20 cellular contexts compared by ENCODE assay signal in the genomic region with DNA sequence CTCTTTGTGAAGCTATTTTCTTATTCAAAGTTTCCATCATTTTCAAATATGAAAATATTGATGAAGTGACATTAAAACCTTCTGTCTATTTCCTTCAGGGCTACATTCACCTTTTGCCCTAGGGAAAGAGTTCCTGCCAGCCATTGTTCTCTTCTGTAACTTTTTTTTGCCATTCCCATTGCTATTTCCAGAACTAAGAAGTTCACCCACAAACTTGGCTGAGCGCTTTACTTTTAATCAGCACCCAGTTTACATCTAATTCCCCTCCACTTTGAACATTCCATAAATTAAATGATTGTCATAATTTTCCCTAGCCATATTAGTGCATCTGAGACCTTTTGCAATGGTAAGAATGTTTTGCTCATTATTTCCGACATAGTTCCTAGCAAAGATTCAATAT. TPM values are rescaled to one million over a fixed set of nuclear protein-coding genes. Genes with fewer than 3 reads are reported as not detected.
"Had no signal": no experiment of that assay in that cellular context is flagged by ENCODE, and none has a peak within 500 bp of the region (broad histone marks: within the 10 kb centered on the region; RNA-seq: fewer than 3 reads in every experiment).

No MANE protein-coding gene starts in this region.

- H2AFZ ChIP-seq: hepatocyte had no signal

- DNase-seq: activated CD4-positive, alpha-beta T cell treated with anti-CD3 and anti-CD28 coated beads for 4 hours; activated CD8-positive, alpha-beta memory T cell treated with anti-CD3 and anti-CD28 coated beads, Interleukin-2, amount 50 U/mL, for 4 hours; activated CD8-positive, alpha-beta T cell treated with anti-CD3 and anti-CD28 coated beads for 36 hours; activated gamma-delta T cell; activated T-cell treated with anti-CD3 and anti-CD28 coated beads, Interleukin-2, amount 50 U/mL, for 72 hours; caudate nucleus; effector CD4-positive, alpha-beta T cell; kidney; lower lobe of right lung; midbrain; psoas muscle; stimulated activated CD4-positive, alpha-beta T cell treated with anti-CD3 and anti-CD28 coated beads, Interleukin-4, amount 100 ng/mL, for 4 hours; stimulated activated CD8-positive, alpha-beta memory T cell treated with anti-CD3 and anti-CD28 coated beads, Interleukin-4, amount 100 ng/mL, for 48 hours; stimulated activated naive CD4-positive, alpha-beta T cell treated with Interleukin-2 at 50 U/mL for 16 hours; T-helper 17 cell had no signal

- H3K9me3 ChIP-seq: lower lobe of right lung, psoas muscle, suprapubic skin had no signal

- H3K4me2 ChIP-seq: hepatocyte had no signal

- H3K27ac ChIP-seq: hepatocyte, lower lobe of right lung, psoas muscle, suprapubic skin had no signal

- H3K27me3 ChIP-seq: hepatocyte, suprapubic skin had no signal

- H3K4me3 ChIP-seq: hepatocyte, lower lobe of right lung, psoas muscle, suprapubic skin had no signal

- H3K4me1 ChIP-seq: psoas muscle had no signal

- H3K36me3 ChIP-seq: lower lobe of right lung, suprapubic skin had no signal

- H3K79me2 ChIP-seq: hepatocyte had no signal

RNA-seq across cellular contexts. Expression of gene IL33, which starts 4.4 kb away (rescaled TPM):
- total RNA-seq: activated CD8-positive, alpha-beta T cell treated with anti-CD3 and anti-CD28 coated beads for 36 hours; activated naive CD4-positive, alpha-beta T cell treated with anti-CD3 and anti-CD28 coated beads, Interleukin-2, amount 50 U/mL, for 72 hours; activated T-cell treated with anti-CD3 and anti-CD28 coated beads, Interleukin-2, amount 50 U/mL, for 72 hours; neural crest cell; osteocyte; T-helper 17 cell had no signal
- polyA plus RNA-seq: hepatocyte had no signal
